24 cellular contexts compared by ENCODE assay signal in genomic region chr20:49859807-49860206, GRCh38. TPM values are rescaled to one million over a fixed set of nuclear protein-coding genes. Genes with fewer than 3 reads are reported as not detected.
A peak's percentile ranks its signal among the peaks of the same experiment; 100 is the strongest.
DNase-seq lines count a peak whose midpoint lies in the region; TF ChIP-seq lines count a peak whose summit lies in the region.
"Had no signal": no experiment of that assay in that cellular context is flagged by ENCODE, and none has a peak within 500 bp of the region (broad histone marks: within the 10 kb centered on the region; RNA-seq: fewer than 3 reads in every experiment).

No MANE protein-coding gene starts in this region.

- H3K9me3 Mint-ChIP-seq in activated T-cell treated with anti-CD3 and anti-CD28 coated beads, Interleukin-2, amount 50 U/mL, for 24 hours: no peaks in the 10 kb centered on the region
- no peaks in the 10 kb centered on the region for H3K9me3 Mint-ChIP-seq in mesothelial cell of epicardium
- H3K9me3 Mint-ChIP-seq: CD8-positive, alpha-beta memory T cell had no signal

- no peak for DNase-seq in activated T-cell treated with anti-CD3 and anti-CD28 coated beads, Interleukin-2, amount 50 U/mL, for 24 hours
- DNase-seq in activated T-cell treated with anti-CD3 and anti-CD28 coated beads for 4 hours: no peak
- DNase-seq in HuH-7.5 (ENCODE audit: low spot score): peak; percentile 33
- peak; percentile 59 to 90 for DNase-seq in T47D (ENCODE audit: low read depth in 1 of 2, low spot score in 1 of 2)
- no peak for DNase-seq in mesothelial cell of epicardium (ENCODE audit: low spot score in 2 of 2, unreplicated experiment in 2 of 2)
- no peak for DNase-seq in A172 (ENCODE audit: low spot score)
- no peak for DNase-seq in AG20443 (ENCODE audit: low spot score)
- DNase-seq in amygdala (lab: John Stamatoyannopoulos, UW): no peak
- DNase-seq: activated CD4-positive, alpha-beta T cell treated with anti-CD3 and anti-CD28 coated beads for 1 hour; activated naive CD4-positive, alpha-beta T cell treated with anti-CD3 and anti-CD28 coated beads, Interleukin-2, amount 50 U/mL, for 16 hours; CD8-positive, alpha-beta memory T cell; central memory CD4-positive, alpha-beta T cell; DMS53; GOT3; heart left ventricle; Karpas-422; mesenchymal stem cell; NCI-H1092; NCI-H187; nucleus accumbens; SHP77; small intestine; stimulated activated CD4-positive, alpha-beta T cell treated with anti-CD3 and anti-CD28 coated beads, Interleukin-2, amount 100 ng/mL, for 24 hours had no signal

- no peak overlapping the region for H3K4me3 Mint-ChIP-seq in activated T-cell treated with anti-CD3 and anti-CD28 coated beads, Interleukin-2, amount 50 U/mL, for 24 hours
- no peak overlapping the region for H3K4me3 Mint-ChIP-seq in mesothelial cell of epicardium
- H3K4me3 Mint-ChIP-seq: B cell; CD8-positive, alpha-beta memory T cell had no signal

- H3K4me1 Mint-ChIP-seq in activated T-cell treated with anti-CD3 and anti-CD28 coated beads, Interleukin-2, amount 50 U/mL, for 24 hours (ENCODE audit: low read depth): no peaks in the 10 kb centered on the region
- peaks cover 5% of the 10 kb centered on the region for H3K4me1 Mint-ChIP-seq in mesothelial cell of epicardium
- H3K4me1 Mint-ChIP-seq: B cell had no signal

- H3K27me3 Mint-ChIP-seq in activated T-cell treated with anti-CD3 and anti-CD28 coated beads, Interleukin-2, amount 50 U/mL, for 24 hours: no peaks in the 10 kb centered on the region
- no peaks in the 10 kb centered on the region for H3K27me3 Mint-ChIP-seq in mesothelial cell of epicardium (ENCODE audit: low read depth)
- H3K27me3 Mint-ChIP-seq: B cell had no signal

- peaks cover 84% of the 10 kb centered on the region for H3K36me3 Mint-ChIP-seq in activated T-cell treated with anti-CD3 and anti-CD28 coated beads, Interleukin-2, amount 50 U/mL, for 24 hours (ENCODE audit: low read depth)
- peaks cover 18% of the 10 kb centered on the region for H3K36me3 Mint-ChIP-seq in mesothelial cell of epicardium

- no peak for TF ChIP-seq CTCF in mesothelial cell of epicardium (IDR thresholded peaks at IDR 0.05; ENCODE audit: unreplicated experiment)

- in situ Hi-C loops in T47D (cut with HindIII; ENCODE audit: low pct_unique_long_range_greater_than_20kb, low sequenced_read_pairs): no loop called here

- peak overlapping the region; percentile 58 for H3K27ac Mint-ChIP-seq in activated T-cell treated with anti-CD3 and anti-CD28 coated beads, Interleukin-2, amount 50 U/mL, for 24 hours
- peak overlapping the region; percentile 82 for H3K27ac Mint-ChIP-seq in mesothelial cell of epicardium
- H3K27ac Mint-ChIP-seq: B cell; CD8-positive, alpha-beta memory T cell had no signal

RNA-seq across cellular contexts. Expression of gene SLC9A8, which starts 47.2 kb away (rescaled TPM):
- 9.7 to 11.9 TPM (median 10.6 TPM) in 3 replicates for total RNA-seq in mesothelial cell of epicardium
- 9.9 and 10.6 TPM in 2 replicates for total RNA-seq in A172 (2014; rRNA removed; shearing (Covaris generic))

RNA-seq across cellular contexts. Expression of gene SPATA2, which starts 55.5 kb away (rescaled TPM):
- 8.0 to 8.8 TPM (median 8.1 TPM) in 3 replicates for total RNA-seq in mesothelial cell of epicardium
- total RNA-seq in A172 (2014; rRNA removed; shearing (Covaris generic)): 3.4 and 4.5 TPM in 2 replicates

Comparison
In these comparisons a context has a peak if more than half of its experiments do, and no peak if none do; other contexts are left out.
1. DNase-seq: peak in HuH-7.5 (single experiment) and T47D (2 of 2); none in activated T-cell treated with anti-CD3 and anti-CD28 coated beads, Interleukin-2, amount 50 U/mL, for 24 hours (single experiment), activated T-cell treated with anti-CD3 and anti-CD28 coated beads for 4 hours (single experiment), mesothelial cell of epicardium (0 of 2), A172 (single experiment), AG20443 (single experiment) and amygdala (0 of 56).